In the genomic region with DNA sequence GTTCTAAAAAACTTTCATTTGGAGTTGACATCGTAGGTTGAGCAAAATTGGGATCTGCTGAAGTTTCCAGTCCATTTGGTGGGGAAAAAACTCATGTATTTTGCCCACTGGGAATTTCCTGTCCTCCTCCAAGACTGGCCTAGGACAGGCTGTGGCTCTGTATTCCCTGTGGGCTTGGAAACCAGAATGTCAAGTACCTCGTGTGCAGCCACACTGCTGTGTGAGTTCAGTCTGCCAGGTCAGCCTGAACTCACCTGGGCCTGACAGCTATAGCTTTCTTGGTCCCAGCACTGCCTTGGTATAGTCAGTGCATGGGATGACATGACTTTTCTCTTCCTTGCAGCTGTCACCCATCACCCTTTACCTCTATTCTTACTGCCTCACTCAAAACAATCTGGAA, we compare ENCODE assay signal across 32 cellular contexts. TPM values are rescaled to one million over a fixed set of nuclear protein-coding genes. Genes with fewer than 3 reads are reported as not detected.
"Had no signal": no experiment of that assay in that cellular context is flagged by ENCODE, and none has a peak within 500 bp of the region (broad histone marks: within the 10 kb centered on the region; RNA-seq: fewer than 3 reads in every experiment).

No MANE protein-coding gene starts in this region.

- H3K27ac ChIP-seq: ascending aorta, cardiac muscle cell, VCaP had no signal

- H3K4me1 ChIP-seq: ascending aorta had no signal

- H3K27me3 ChIP-seq: ascending aorta, cardiac muscle cell had no signal

- H3K4me3 ChIP-seq: ascending aorta, cardiac muscle cell had no signal

- DNase-seq: activated B cell treated with CpG ODN at 0.5 μM for 24 hours; activated CD4-positive, alpha-beta memory T cell treated with anti-CD3 and anti-CD28 coated beads for 36 hours; activated CD4-positive, alpha-beta T cell treated with anti-CD3 and anti-CD28 coated beads for 4 hours; activated CD4-positive, alpha-beta T cell treated with anti-CD3 and anti-CD28 coated beads, Interleukin-2, amount 10 ng/mL, durations not matched to agents 24 days and 14 days; activated CD4-positive, alpha-beta T cell treated with anti-CD3 and anti-CD28 coated beads, Interleukin-2, amount 50 U/mL, for 1 hour; activated CD4-positive, alpha-beta T cell treated with anti-CD3 and anti-CD28 coated beads, Interleukin-2, amount 50 U/mL, for 4 hours; activated CD4-positive, CD25-positive, alpha-beta regulatory T cell treated with anti-CD3 and anti-CD28 coated beads, Interleukin-2, amount 50 U/mL, for 72 hours; activated CD8-positive, alpha-beta memory T cell treated with anti-CD3 and anti-CD28 coated beads, Interleukin-2, amount 50 U/mL, for 4 hours; activated CD8-positive, alpha-beta T cell treated with anti-CD3 and anti-CD28 coated beads for 36 hours; activated effector memory CD4-positive, alpha-beta T cell treated with anti-CD3 and anti-CD28 coated beads, Interleukin-2, amount 50 U/mL, for 16 hours; activated gamma-delta T cell treated with Interleukin-2 at 50 U/mL for 16 hours; activated naive CD4-positive, alpha-beta T cell; activated naive CD4-positive, alpha-beta T cell treated with anti-CD3 and anti-CD28 coated beads for 36 hours; activated naive CD4-positive, alpha-beta T cell treated with anti-CD3 and anti-CD28 coated beads, Interleukin-2, amount 50 U/mL, for 16 hours; activated naive CD8-positive, alpha-beta T cell treated with anti-CD3 and anti-CD28 coated beads, Interleukin-2, amount 10 ng/mL, durations not matched to agents 7 days and 5 days; activated naive CD8-positive, alpha-beta T cell treated with anti-CD3 and anti-CD28 coated beads, Interleukin-2, amount 50 U/mL, for 24 hours; activated T-cell treated with anti-CD3 and anti-CD28 coated beads for 4 hours; activated T-cell treated with anti-CD3 and anti-CD28 coated beads, Interleukin-2, amount 50 U/mL, for 1 hour; activated T-cell treated with anti-CD3 and anti-CD28 coated beads, Interleukin-2, amount 50 U/mL, for 4 hours; activated T-cell treated with anti-CD3 and anti-CD28 coated beads, Interleukin-2, amount 50 U/mL, for 72 hours; amygdala; anterior cingulate cortex; caudate nucleus; cerebellar nuclear complex; T-helper 1 cell; T-helper 2 cell; T-helper 9 cell had no signal

- H3K9me3 ChIP-seq: ascending aorta had no signal

- H3K36me3 ChIP-seq: ascending aorta, cardiac muscle cell had no signal

- ATAC-seq: activated CD8-positive, alpha-beta T cell treated with anti-CD3 and anti-CD28 coated beads for 36 hours; activated naive CD4-positive, alpha-beta T cell treated with anti-CD3 and anti-CD28 coated beads, Interleukin-2, amount 50 U/mL, for 72 hours; activated naive CD8-positive, alpha-beta T cell treated with anti-CD3 and anti-CD28 coated beads, Interleukin-2, amount 50 U/mL, for 24 hours; activated T-cell treated with anti-CD3 and anti-CD28 coated beads, Interleukin-2, amount 50 U/mL, for 4 hours; activated T-cell treated with anti-CD3 and anti-CD28 coated beads, Interleukin-2, amount 50 U/mL, for 72 hours; activated T-helper 17 cell treated with anti-CD3 and anti-CD28 coated beads, Interleukin-2, amount 50 U/mL, for 72 hours had no signal

RNA-seq across cellular contexts. Expression of gene KLF9, which starts 35.0 kb away (rescaled TPM):
- polyA plus RNA-seq: cardiac muscle cell had no signal
